ENCODE assay signal across 1 cellular context in genomic region chr6:3841066-3841454, GRCh38.
TF ChIP-seq lines count a peak whose summit lies in the region.

No MANE protein-coding gene starts in this region.

TF ChIP-seq in HepG2, 621 proteins besides CTCF, POLR2A, EP300 and RAD21 (continued from another document and continues in another):
- TF ChIP-seq, protein P1, sequence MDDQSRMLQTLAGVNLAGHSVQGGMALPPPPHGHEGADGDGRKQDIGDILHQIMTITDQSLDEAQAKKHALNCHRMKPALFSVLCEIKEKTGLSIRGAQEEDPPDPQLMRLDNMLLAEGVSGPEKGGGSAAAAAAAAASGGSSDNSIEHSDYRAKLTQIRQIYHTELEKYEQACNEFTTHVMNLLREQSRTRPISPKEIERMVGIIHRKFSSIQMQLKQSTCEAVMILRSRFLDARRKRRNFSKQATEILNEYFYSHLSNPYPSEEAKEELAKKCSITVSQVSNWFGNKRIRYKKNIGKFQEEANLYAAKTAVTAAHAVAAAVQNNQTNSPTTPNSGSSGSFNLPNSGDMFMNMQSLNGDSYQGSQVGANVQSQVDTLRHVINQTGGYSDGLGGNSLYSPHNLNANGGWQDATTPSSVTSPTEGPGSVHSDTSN (CRISPR knock-in tag; IDR thresholded peaks at IDR 0.05; ENCODE audit: borderline replicate concordance) = no peak
- TF ChIP-seq MIXL1 (CRISPR knock-in tag; IDR thresholded peaks at IDR 0.05) (peak; percentile 95), ZFP36L1 (CRISPR knock-in tag; IDR thresholded peaks at IDR 0.05) (0 out of 2 replicates have a peak, but pooled peaks have one; percentile 51), ARHGAP35 (CRISPR knock-in tag; IDR thresholded peaks at IDR 0.05; ENCODE audit: borderline replicate concordance) (no peak), GABPB1 (CRISPR knock-in tag; IDR thresholded peaks at IDR 0.05) (no peak), GMEB1 (CRISPR knock-in tag; IDR thresholded peaks at IDR 0.05; ENCODE audit: borderline replicate concordance) (no peak), TGIF2 (CRISPR knock-in tag; IDR thresholded peaks at IDR 0.05) (peak; percentile 97), FOXP1 (IDR thresholded peaks at IDR 0.05) (peak; percentile 84; the same call in 1 of the 2 replicates), FOXP1 (CRISPR knock-in tag; IDR thresholded peaks at IDR 0.05) (peak; percentile 99), ZHX1 (CRISPR knock-in tag; IDR thresholded peaks at IDR 0.05; ENCODE audit: low read depth) (peak; percentile 81; the same call in 1 of the 2 replicates), HDAC2 (CRISPR knock-in tag; IDR thresholded peaks at IDR 0.05) (peak; percentile 93), ZNF44 (CRISPR knock-in tag; IDR thresholded peaks at IDR 0.05) (no peak), RARA (CRISPR knock-in tag; IDR thresholded peaks at IDR 0.05) (peak; percentile 84), ZNF350 (CRISPR knock-in tag; IDR thresholded peaks at IDR 0.05; ENCODE audit: borderline replicate concordance, low read depth) (no peak), ZNF839 (CRISPR knock-in tag; IDR thresholded peaks at IDR 0.05; ENCODE audit: borderline replicate concordance) (no peak), HNF1B (CRISPR knock-in tag; IDR thresholded peaks at IDR 0.05) (peak; percentile 45; the same call in 1 of the 2 replicates), MLXIP (CRISPR knock-in tag; IDR thresholded peaks at IDR 0.05; ENCODE audit: borderline replicate concordance) (no peak), SMAD3 (CRISPR knock-in tag; IDR thresholded peaks at IDR 0.05) (peak; percentile 93), ZNF570 (CRISPR knock-in tag; IDR thresholded peaks at IDR 0.05; ENCODE audit: borderline replicate concordance) (no peak), ZIK1 (CRISPR knock-in tag; IDR thresholded peaks at IDR 0.05; ENCODE audit: borderline replicate concordance, low read depth) (0 out of 2 replicates have a peak, but pooled peaks have one; percentile 15), TOE1 (CRISPR knock-in tag; IDR thresholded peaks at IDR 0.05) (0 out of 2 replicates have a peak, but pooled peaks have one; percentile 76), ZNF567 (CRISPR knock-in tag; IDR thresholded peaks at IDR 0.05; ENCODE audit: borderline replicate concordance) (no peak), ZNF770 (CRISPR knock-in tag; IDR thresholded peaks at IDR 0.05) (no peak), ZBTB7B (CRISPR knock-in tag; IDR thresholded peaks at IDR 0.05) (peak; percentile 51; the same call in 1 of the 2 replicates), MED1 (CRISPR knock-in tag; IDR thresholded peaks at IDR 0.05) (peak; percentile 90), DR1 (CRISPR knock-in tag; IDR thresholded peaks at IDR 0.05) (no peak), TFAP4 (IDR thresholded peaks at IDR 0.05; ENCODE audit: borderline replicate concordance, low read depth) (peak; percentile 84; the same call in 1 of the 2 replicates), MLX (CRISPR knock-in tag; IDR thresholded peaks at IDR 0.05) (peak; percentile 57; the same call in 1 of the 2 replicates), ZNF383 (CRISPR knock-in tag; IDR thresholded peaks at IDR 0.05; ENCODE audit: borderline replicate concordance) (no peak), ZNF12 (CRISPR knock-in tag; IDR thresholded peaks at IDR 0.05) (peak; percentile 92), CCDC6 (CRISPR knock-in tag; IDR thresholded peaks at IDR 0.05) (peak; percentile 75; the same call in 1 of the 2 replicates), HDAC6 (IDR thresholded peaks at IDR 0.05; ENCODE audit: low read depth, low read length) (no peak), ZNF749 (CRISPR knock-in tag; IDR thresholded peaks at IDR 0.05; ENCODE audit: borderline replicate concordance) (no peak; the same call in 1 of the 2 replicates), DNMT1 (CRISPR knock-in tag; IDR thresholded peaks at IDR 0.05) (no peak), KDM4B (CRISPR knock-in tag; IDR thresholded peaks at IDR 0.05) (0 out of 2 replicates have a peak, but pooled peaks have one; percentile 79), FOSL1 (CRISPR knock-in tag; IDR thresholded peaks at IDR 0.05; ENCODE audit: borderline replicate concordance) (no peak), ZNF33A (CRISPR knock-in tag; IDR thresholded peaks at IDR 0.05; ENCODE audit: borderline replicate concordance) (no peak), SSRP1 (CRISPR knock-in tag; IDR thresholded peaks at IDR 0.05) (peak; percentile 83; the same call in 1 of the 2 replicates), TRIM24 (CRISPR knock-in tag; IDR thresholded peaks at IDR 0.05) (no peak), FOXA1 (IDR thresholded peaks at IDR 0.05) (peak; percentile 85), FOXA1 (CRISPR knock-in tag; IDR thresholded peaks at IDR 0.05) (peak; percentile 99), SMC3 (IDR thresholded peaks at IDR 0.05; ENCODE audit: low read length) (peak; percentile 59; the same call in 1 of the 2 replicates), ZNF607 (CRISPR knock-in tag; IDR thresholded peaks at IDR 0.05; ENCODE audit: borderline replicate concordance) (peak; percentile 62; the same call in 1 of the 2 replicates), ARNTL (CRISPR knock-in tag; IDR thresholded peaks at IDR 0.05) (no peak; the same call in none of the 2 replicates), HMG20A (CRISPR knock-in tag; IDR thresholded peaks at IDR 0.05; ENCODE audit: borderline replicate concordance) (peak; percentile 89), SUZ12 (IDR thresholded peaks at IDR 0.05; ENCODE audit: low read depth, low read length) (no peak)
- TF ChIP-seq, protein P2, sequence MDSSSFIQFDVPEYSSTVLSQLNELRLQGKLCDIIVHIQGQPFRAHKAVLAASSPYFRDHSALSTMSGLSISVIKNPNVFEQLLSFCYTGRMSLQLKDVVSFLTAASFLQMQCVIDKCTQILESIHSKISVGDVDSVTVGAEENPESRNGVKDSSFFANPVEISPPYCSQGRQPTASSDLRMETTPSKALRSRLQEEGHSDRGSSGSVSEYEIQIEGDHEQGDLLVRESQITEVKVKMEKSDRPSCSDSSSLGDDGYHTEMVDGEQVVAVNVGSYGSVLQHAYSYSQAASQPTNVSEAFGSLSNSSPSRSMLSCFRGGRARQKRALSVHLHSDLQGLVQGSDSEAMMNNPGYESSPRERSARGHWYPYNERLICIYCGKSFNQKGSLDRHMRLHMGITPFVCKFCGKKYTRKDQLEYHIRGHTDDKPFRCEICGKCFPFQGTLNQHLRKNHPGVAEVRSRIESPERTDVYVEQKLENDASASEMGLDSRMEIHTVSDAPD (CRISPR knock-in tag; IDR thresholded peaks at IDR 0.05) = peak; percentile 3; the same call in 1 of the 2 replicates
- TF ChIP-seq, protein P3, sequence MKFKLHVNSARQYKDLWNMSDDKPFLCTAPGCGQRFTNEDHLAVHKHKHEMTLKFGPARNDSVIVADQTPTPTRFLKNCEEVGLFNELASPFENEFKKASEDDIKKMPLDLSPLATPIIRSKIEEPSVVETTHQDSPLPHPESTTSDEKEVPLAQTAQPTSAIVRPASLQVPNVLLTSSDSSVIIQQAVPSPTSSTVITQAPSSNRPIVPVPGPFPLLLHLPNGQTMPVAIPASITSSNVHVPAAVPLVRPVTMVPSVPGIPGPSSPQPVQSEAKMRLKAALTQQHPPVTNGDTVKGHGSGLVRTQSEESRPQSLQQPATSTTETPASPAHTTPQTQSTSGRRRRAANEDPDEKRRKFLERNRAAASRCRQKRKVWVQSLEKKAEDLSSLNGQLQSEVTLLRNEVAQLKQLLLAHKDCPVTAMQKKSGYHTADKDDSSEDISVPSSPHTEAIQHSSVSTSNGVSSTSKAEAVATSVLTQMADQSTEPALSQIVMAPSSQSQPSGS (CRISPR knock-in tag; IDR thresholded peaks at IDR 0.05) = peak; percentile 74; the same call in 1 of the 2 replicates
- TF ChIP-seq, protein P4, sequence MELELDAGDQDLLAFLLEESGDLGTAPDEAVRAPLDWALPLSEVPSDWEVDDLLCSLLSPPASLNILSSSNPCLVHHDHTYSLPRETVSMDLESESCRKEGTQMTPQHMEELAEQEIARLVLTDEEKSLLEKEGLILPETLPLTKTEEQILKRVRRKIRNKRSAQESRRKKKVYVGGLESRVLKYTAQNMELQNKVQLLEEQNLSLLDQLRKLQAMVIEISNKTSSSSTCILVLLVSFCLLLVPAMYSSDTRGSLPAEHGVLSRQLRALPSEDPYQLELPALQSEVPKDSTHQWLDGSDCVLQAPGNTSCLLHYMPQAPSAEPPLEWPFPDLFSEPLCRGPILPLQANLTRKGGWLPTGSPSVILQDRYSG (CRISPR knock-in tag; IDR thresholded peaks at IDR 0.05) = no peak
